8 cellular contexts compared by ENCODE assay signal in the genomic region with DNA sequence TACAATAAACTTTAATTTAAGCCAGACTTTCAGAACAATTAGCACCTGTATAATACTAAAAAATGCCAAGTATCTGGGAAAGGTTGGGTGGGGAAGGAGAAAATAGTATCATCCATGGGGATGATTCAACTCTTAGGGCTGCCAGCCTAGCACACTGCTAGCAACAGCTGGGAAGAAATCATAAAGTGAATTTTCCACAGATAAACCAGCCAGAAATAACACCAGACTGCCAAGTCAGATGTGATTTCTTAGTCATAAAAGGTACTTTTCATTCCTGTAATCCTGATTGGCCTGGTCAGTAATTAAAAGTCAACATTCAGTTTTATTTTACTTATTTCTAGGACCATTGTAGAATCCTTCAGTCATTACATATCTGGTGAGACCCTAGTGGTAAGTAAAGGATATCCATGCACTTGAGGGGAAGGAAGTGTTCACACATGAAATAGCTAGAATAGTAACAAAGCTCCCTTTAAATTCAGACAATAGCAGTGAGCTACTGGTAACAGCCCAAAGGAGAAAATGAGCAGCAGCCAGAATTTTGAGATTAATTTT. TPM values are rescaled to one million over a fixed set of nuclear protein-coding genes. Genes with fewer than 3 reads are reported as not detected.
A peak's percentile ranks its signal among the peaks of the same experiment; 100 is the strongest.
DNase-seq lines count a peak whose midpoint lies in the region; ATAC-seq and TF ChIP-seq lines count a peak whose summit lies in the region.

No MANE protein-coding gene starts in this region.

- H3K36me3 ChIP-seq in duodenal mucosa (ENCODE audit: control insufficient read depth in 1 of 2, insufficient read depth in 2 of 2, low read length in 2 of 2) = no peaks in the 10 kb centered on the region
- H3K36me3 ChIP-seq in psoas muscle (ENCODE audit: insufficient read depth in 1 of 2, low read depth in 1 of 2) = no peaks in the 10 kb centered on the region

- H3K27me3 ChIP-seq in duodenal mucosa (ENCODE audit: control insufficient read depth in 1 of 2, insufficient read depth in 2 of 2, low read length in 2 of 2) (no peaks in the 10 kb centered on the region), psoas muscle (ENCODE audit: insufficient read depth in 3 of 3, low read length in 2 of 3) (no peaks in the 10 kb centered on the region)

- DNase-seq in LHCN-M2 (ENCODE audit: low read depth) = peak; percentile 90
- DNase-seq in psoas muscle = no peak
- no peak for DNase-seq in NCI-H2196 (lab: John Stamatoyannopoulos, UW; ENCODE audit: unreplicated experiment)
- DNase-seq in NCI-H774 (lab: John Stamatoyannopoulos, UW) = no peak
- DNase-seq in C1 segment of cervical spinal cord (lab: John Stamatoyannopoulos, UW) = no peak

- no peak for TF ChIP-seq CTCF in psoas muscle (IDR thresholded peaks at IDR 0.05)

- intact Hi-C loops in psoas muscle (cut with DNase I) = loop anchor here in 1 of 2 donors (5.0 kb wide), 1 partner anchor 39 kb away; no protein-coding TSS in a partner anchor

- no peaks in the 10 kb centered on the region for H3K9me3 ChIP-seq in duodenal mucosa (ENCODE audit: control insufficient read depth in 1 of 2, low read length in 2 of 2)
- no peaks in the 10 kb centered on the region for H3K9me3 ChIP-seq in psoas muscle

- H3K9ac ChIP-seq in duodenal mucosa (ENCODE audit: low read depth in 1 of 2, low read length in 2 of 2) = no peak overlapping the region

- H3K4me3 ChIP-seq in duodenal mucosa (ENCODE audit: low read depth in 1 of 2, low read length in 2 of 2) (no peak overlapping the region), psoas muscle (no peak overlapping the region)

- ATAC-seq in GM18861 (IDR thresholded peaks at IDR 0.05; ENCODE audit: unreplicated experiment) (peak; percentile 3), psoas muscle (peak in 2 of 4 donors; percentile 43 to 49), GM19324 (IDR thresholded peaks at IDR 0.05; ENCODE audit: low FRiP score, unreplicated experiment) (no peak)

- H3K4me1 ChIP-seq in duodenal mucosa (ENCODE audit: control insufficient read depth in 1 of 2, insufficient read depth in 2 of 2, low read length in 2 of 2) = peaks cover 12 to 28% of the 10 kb centered on the region in 2 donors
- H3K4me1 ChIP-seq in psoas muscle = peaks cover 70% of the 10 kb centered on the region

- H3K27ac ChIP-seq in duodenal mucosa (ENCODE audit: low read depth, low read length) (peak overlapping the region; percentile 3), psoas muscle (peak overlapping the region; percentile 60)

RNA-seq across cellular contexts. Expression of gene LIMS1, which starts 59.4 kb away (rescaled TPM):
- total RNA-seq in LHCN-M2 (2014; rRNA removed) (112 and 198 TPM in 2 replicates), psoas muscle (100 to 1,000 TPM in 3 of 4 donors, 10 to 100 TPM in 1; 55.1 to 219 (median 182) TPM)
- polyA plus RNA-seq in LHCN-M2 (2012) = 72.1 TPM
- 100 to 1,000 TPM in 1 of 3 donors, 10 to 100 TPM in 2; 50.5 to 287 (median 63.5) TPM for polyA plus RNA-seq in psoas muscle
